In the genomic region with DNA sequence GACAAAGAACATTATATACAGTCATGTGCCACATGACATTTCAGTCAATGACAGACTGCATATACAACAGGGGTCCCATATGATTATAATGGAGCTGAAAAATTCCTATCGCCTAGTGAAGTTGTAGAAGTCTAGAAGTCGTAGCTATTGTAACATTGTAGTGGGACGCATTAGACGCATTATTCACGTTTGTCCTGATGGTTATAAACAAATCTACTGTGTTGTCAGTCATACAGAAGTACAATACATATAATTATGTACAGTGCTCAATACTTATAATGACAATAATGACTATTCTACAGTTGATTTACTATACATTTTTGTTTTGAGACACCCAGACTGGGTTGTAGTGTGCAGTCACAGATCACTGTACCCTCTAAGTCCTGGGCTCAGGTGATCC, we compare ENCODE assay signal across 20 cellular contexts.
A peak's percentile ranks its signal among the peaks of the same experiment; 100 is the strongest.
DNase-seq lines count a peak whose midpoint lies in the region; ATAC-seq, FAIRE-seq and TF ChIP-seq lines count a peak whose summit lies in the region.
"Had no signal": no experiment of that assay in that cellular context is flagged by ENCODE, and none has a peak within 500 bp of the region (broad histone marks: within the 10 kb centered on the region; RNA-seq: fewer than 3 reads in every experiment).

No MANE protein-coding gene starts in this region.

- peaks cover 43% of the 10 kb centered on the region for H3K36me3 Mint-ChIP-seq in activated naive CD8-positive, alpha-beta T cell treated with anti-CD3 and anti-CD28 coated beads for 36 hours
- H3K36me3 Mint-ChIP-seq in activated naive CD8-positive, alpha-beta T cell treated with anti-CD3 and anti-CD28 coated beads, Interleukin-2, amount 50 U/mL, for 24 hours (ENCODE audit: low read depth) = peaks cover 38% of the 10 kb centered on the region
- peaks cover 35% of the 10 kb centered on the region for H3K36me3 Mint-ChIP-seq in GM23338 (ENCODE audit: low read depth)

- H3K27me3 ChIP-seq in GM23338 (ENCODE audit: insufficient read depth) = no peaks in the 10 kb centered on the region
- H3K27me3 ChIP-seq: BLaER1 treated with 17β-estradiol and CSF1 and Interleukin-3, amounts not matched to agents 10 nM and 100 nM had no signal

- peak; percentile 62 for FAIRE-seq in HTR-8/SVneo (lab: Jason Lieb, UNC)
- FAIRE-seq: A549, D721Med, GM12891, GM19239 had no signal

- H2AFZ ChIP-seq in GM23338 = no peak overlapping the region

- no peak for ATAC-seq in activated naive CD8-positive, alpha-beta T cell treated with anti-CD3 and anti-CD28 coated beads, Interleukin-2, amount 50 U/mL, for 24 hours
- no peak for ATAC-seq in GM23338
- ATAC-seq: A549; CD8-positive, alpha-beta T cell had no signal

- peak overlapping the region; percentile 12 for H3K27ac Mint-ChIP-seq in activated naive CD8-positive, alpha-beta T cell treated with anti-CD3 and anti-CD28 coated beads for 36 hours
- no peak overlapping the region for H3K27ac Mint-ChIP-seq in activated naive CD8-positive, alpha-beta T cell treated with anti-CD3 and anti-CD28 coated beads, Interleukin-2, amount 50 U/mL, for 24 hours
- H3K27ac Mint-ChIP-seq in GM23338 = no peak overlapping the region
- H3K27ac Mint-ChIP-seq: B cell; CD4-positive, alpha-beta T cell; CD8-positive, alpha-beta T cell had no signal

- H4K20me1 ChIP-seq in GM23338 (replicated peaks; ENCODE audit: insufficient read depth) = peaks cover 38% of the 10 kb centered on the region

- H3K4me3 Mint-ChIP-seq in activated naive CD8-positive, alpha-beta T cell treated with anti-CD3 and anti-CD28 coated beads for 36 hours = no peak overlapping the region
- H3K4me3 Mint-ChIP-seq in activated naive CD8-positive, alpha-beta T cell treated with anti-CD3 and anti-CD28 coated beads, Interleukin-2, amount 50 U/mL, for 24 hours = no peak overlapping the region
- H3K4me3 Mint-ChIP-seq in GM23338 = no peak overlapping the region
- H3K4me3 Mint-ChIP-seq: B cell; CD4-positive, alpha-beta T cell; CD8-positive, alpha-beta T cell had no signal

- DNase-seq in activated naive CD8-positive, alpha-beta T cell treated with anti-CD3 and anti-CD28 coated beads for 36 hours = no peak
- DNase-seq in activated naive CD8-positive, alpha-beta T cell treated with anti-CD3 and anti-CD28 coated beads, Interleukin-2, amount 50 U/mL, for 24 hours = no peak
- DNase-seq in GM23338 (ENCODE audit: low spot score) (no peak), HTR-8/SVneo (ENCODE audit: insufficient read length, low spot score) (no peak), SHP77 (lab: John Stamatoyannopoulos, UW) (no peak)
- DNase-seq: AML-193; Caco-2; Calu3; CD4-positive, alpha-beta T cell; CD8-positive, alpha-beta T cell; DMS79 treated with DMSO at 0.1 percent for 48 hours; GF-D8 had no signal

- H3K4me2 ChIP-seq in GM23338 = no peak overlapping the region
- H3K4me2 ChIP-seq: A549 had no signal

- no peak for TF ChIP-seq CTCF in GM23338 (conservative IDR thresholded peaks at IDR 0.05; ENCODE audit: low read depth in 2 of 2)

- H3K79me2 ChIP-seq in GM23338 (replicated peaks; ENCODE audit: insufficient read depth) = peaks cover 99% of the 10 kb centered on the region

- H3K4me1 Mint-ChIP-seq in activated naive CD8-positive, alpha-beta T cell treated with anti-CD3 and anti-CD28 coated beads for 36 hours = peaks cover 34% of the 10 kb centered on the region
- peaks cover 39% of the 10 kb centered on the region for H3K4me1 Mint-ChIP-seq in activated naive CD8-positive, alpha-beta T cell treated with anti-CD3 and anti-CD28 coated beads, Interleukin-2, amount 50 U/mL, for 24 hours
- H3K4me1 Mint-ChIP-seq in GM23338 = peaks cover 11% of the 10 kb centered on the region

- H3K4me3 ChIP-seq in GM23338 = no peak overlapping the region
- H3K4me3 ChIP-seq: A549; BLaER1 treated with 17β-estradiol and CSF1 and Interleukin-3, amounts not matched to agents 10 nM and 100 nM had no signal

- no peaks in the 10 kb centered on the region for H3F3A ChIP-seq in GM23338 (replicated peaks; ENCODE audit: low read depth)

- 0 out of 2 replicates have a peak overlapping the region, but pooled peaks have one; percentile 4 for H3K27ac ChIP-seq in GM23338 (ENCODE audit: low read depth)
- H3K27ac ChIP-seq: 22Rv1; A549; BLaER1 treated with 17β-estradiol and CSF1 and Interleukin-3, amounts not matched to agents 10 nM and 100 nM; C4-2B had no signal

- H3K9me2 ChIP-seq in GM23338 (ENCODE audit: insufficient read depth) = no peaks in the 10 kb centered on the region

- no peaks in the 10 kb centered on the region for H3K36me3 ChIP-seq in GM23338 (ENCODE audit: insufficient read depth)

- H3K4me1 ChIP-seq in GM23338 (ENCODE audit: insufficient read depth) = peaks cover 4% of the 10 kb centered on the region; the same call in 1 of the 2 replicates

- H3K9me3 Mint-ChIP-seq in activated naive CD8-positive, alpha-beta T cell treated with anti-CD3 and anti-CD28 coated beads for 36 hours = peaks cover 18% of the 10 kb centered on the region
- peaks cover 14% of the 10 kb centered on the region for H3K9me3 Mint-ChIP-seq in activated naive CD8-positive, alpha-beta T cell treated with anti-CD3 and anti-CD28 coated beads, Interleukin-2, amount 50 U/mL, for 24 hours
- H3K9me3 Mint-ChIP-seq in GM23338 = peaks cover 15% of the 10 kb centered on the region

- H3K27me3 Mint-ChIP-seq in activated naive CD8-positive, alpha-beta T cell treated with anti-CD3 and anti-CD28 coated beads for 36 hours = no peaks in the 10 kb centered on the region
- H3K27me3 Mint-ChIP-seq in activated naive CD8-positive, alpha-beta T cell treated with anti-CD3 and anti-CD28 coated beads, Interleukin-2, amount 50 U/mL, for 24 hours = no peaks in the 10 kb centered on the region
- H3K27me3 Mint-ChIP-seq in GM23338 (ENCODE audit: insufficient read depth, low read depth, poor library complexity) = peaks cover 5% of the 10 kb centered on the region
- H3K27me3 Mint-ChIP-seq: B cell; CD4-positive, alpha-beta T cell had no signal

TF ChIP-seq in GM23338, 12 proteins besides CTCF, POLR2A, EP300 and RAD21:
- TF ChIP-seq, protein P1, sequence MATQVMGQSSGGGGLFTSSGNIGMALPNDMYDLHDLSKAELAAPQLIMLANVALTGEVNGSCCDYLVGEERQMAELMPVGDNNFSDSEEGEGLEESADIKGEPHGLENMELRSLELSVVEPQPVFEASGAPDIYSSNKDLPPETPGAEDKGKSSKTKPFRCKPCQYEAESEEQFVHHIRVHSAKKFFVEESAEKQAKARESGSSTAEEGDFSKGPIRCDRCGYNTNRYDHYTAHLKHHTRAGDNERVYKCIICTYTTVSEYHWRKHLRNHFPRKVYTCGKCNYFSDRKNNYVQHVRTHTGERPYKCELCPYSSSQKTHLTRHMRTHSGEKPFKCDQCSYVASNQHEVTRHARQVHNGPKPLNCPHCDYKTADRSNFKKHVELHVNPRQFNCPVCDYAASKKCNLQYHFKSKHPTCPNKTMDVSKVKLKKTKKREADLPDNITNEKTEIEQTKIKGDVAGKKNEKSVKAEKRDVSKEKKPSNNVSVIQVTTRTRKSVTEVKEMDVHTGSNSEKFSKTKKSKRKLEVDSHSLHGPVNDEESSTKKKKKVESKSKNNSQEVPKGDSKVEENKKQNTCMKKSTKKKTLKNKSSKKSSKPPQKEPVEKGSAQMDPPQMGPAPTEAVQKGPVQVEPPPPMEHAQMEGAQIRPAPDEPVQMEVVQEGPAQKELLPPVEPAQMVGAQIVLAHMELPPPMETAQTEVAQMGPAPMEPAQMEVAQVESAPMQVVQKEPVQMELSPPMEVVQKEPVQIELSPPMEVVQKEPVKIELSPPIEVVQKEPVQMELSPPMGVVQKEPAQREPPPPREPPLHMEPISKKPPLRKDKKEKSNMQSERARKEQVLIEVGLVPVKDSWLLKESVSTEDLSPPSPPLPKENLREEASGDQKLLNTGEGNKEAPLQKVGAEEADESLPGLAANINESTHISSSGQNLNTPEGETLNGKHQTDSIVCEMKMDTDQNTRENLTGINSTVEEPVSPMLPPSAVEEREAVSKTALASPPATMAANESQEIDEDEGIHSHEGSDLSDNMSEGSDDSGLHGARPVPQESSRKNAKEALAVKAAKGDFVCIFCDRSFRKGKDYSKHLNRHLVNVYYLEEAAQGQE (IDR thresholded peaks at IDR 0.05; ENCODE audit: unreplicated experiment) = no peak
- no peak for TF ChIP-seq NANOG (IDR thresholded peaks at IDR 0.05; ENCODE audit: borderline replicate concordance)
- no peak for TF ChIP-seq STAT1 (IDR thresholded peaks at IDR 0.05; ENCODE audit: unreplicated experiment)
- TF ChIP-seq JUNB (IDR thresholded peaks at IDR 0.05; ENCODE audit: unreplicated experiment) = no peak
- TF ChIP-seq POLR2AphosphoS5 (IDR thresholded peaks at IDR 0.05; ENCODE audit: low read depth) = no peak
- TF ChIP-seq EZH2 (IDR thresholded peaks at IDR 0.05; ENCODE audit: low read depth, unreplicated experiment) = no peak
- no peak for TF ChIP-seq EZH2phosphoT487 (IDR thresholded peaks at IDR 0.05; ENCODE audit: unreplicated experiment)
- TF ChIP-seq ZNF114 (CRISPR knock-in tag; IDR thresholded peaks at IDR 0.05) = no peak
